Comparison of ENCODE assay signal across 13 cellular contexts in the genomic region with DNA sequence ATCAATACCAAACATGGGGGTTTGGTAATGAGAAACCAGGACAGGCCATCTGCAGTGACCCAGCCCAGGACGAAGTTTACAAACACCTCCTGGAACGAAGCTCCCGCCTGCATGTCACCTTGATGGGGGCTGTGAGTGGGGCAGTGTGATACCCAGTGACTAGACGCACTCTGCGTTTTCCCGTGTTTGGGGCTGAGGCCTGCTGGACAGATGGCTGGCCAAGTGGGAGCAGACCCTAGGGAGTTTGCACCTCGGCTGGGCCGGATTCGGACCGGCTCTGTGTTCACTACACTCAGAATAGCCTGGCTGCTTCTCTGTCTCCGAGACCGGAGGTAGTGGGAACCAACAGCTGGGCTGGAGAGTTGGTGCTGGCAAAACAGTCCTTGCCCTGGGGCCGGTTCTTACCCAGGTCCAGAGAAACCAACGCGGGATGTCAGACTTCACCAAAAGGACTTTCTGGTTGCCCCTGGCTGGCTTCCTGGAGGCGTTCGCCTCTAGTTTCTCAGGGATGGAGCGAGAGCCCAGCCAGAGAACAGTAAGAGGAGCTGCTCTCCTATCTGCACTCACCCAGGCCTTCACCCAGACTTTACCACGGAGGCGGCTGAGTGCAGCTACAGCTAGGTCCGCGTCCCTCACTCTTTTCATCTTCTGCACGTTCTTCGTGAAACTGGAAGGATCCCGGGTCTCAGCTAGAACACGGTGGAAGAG. TPM values are rescaled to one million over a fixed set of nuclear protein-coding genes. Genes with fewer than 3 reads are reported as not detected.
DNase-seq lines count a peak whose midpoint lies in the region; ATAC-seq and TF ChIP-seq lines count a peak whose summit lies in the region.
"Had no signal": no experiment of that assay in that cellular context is flagged by ENCODE, and none has a peak within 500 bp of the region (broad histone marks: within the 10 kb centered on the region; RNA-seq: fewer than 3 reads in every experiment).

No MANE protein-coding gene starts in this region.

- TF ChIP-seq EP300 in SK-N-SH (IDR thresholded peaks at IDR 0.05; ENCODE audit: borderline replicate concordance in 1 of 2, low read depth in 1 of 2, low read length in 1 of 2): no peak

- no peaks in the 10 kb centered on the region for H3K9me2 ChIP-seq in GM23338 (ENCODE audit: insufficient read depth)
- no peaks in the 10 kb centered on the region for H3K9me2 ChIP-seq in SK-N-SH

- H3K36me3 Mint-ChIP-seq in GM23338 (ENCODE audit: low read depth): peaks cover 58% of the 10 kb centered on the region
- peaks cover 92% of the 10 kb centered on the region for H3K36me3 Mint-ChIP-seq in stimulated activated effector memory CD8-positive, alpha-beta T cell treated with anti-CD3 and anti-CD28 coated beads, Interleukin-12 subunit alpha, Interleukin-12 subunit beta, amount 100 ng/mL, for 72 hours

- H3K36me3 ChIP-seq in GM23338 (ENCODE audit: insufficient read depth) (peaks cover 10% of the 10 kb centered on the region; the same call in 1 of the 2 replicates), SK-N-SH (replicated peaks in 1 of 2; ENCODE audit: control insufficient read depth in 1 of 2, insufficient read depth in 2 of 2, low read length in 1 of 2) (peaks cover 13 to 32% of the 10 kb centered on the region in 2 experiments)

- H4K20me1 ChIP-seq in GM23338 (replicated peaks; ENCODE audit: insufficient read depth): peaks cover 3% of the 10 kb centered on the region; the same call in 1 of the 2 replicates
- H4K20me1 ChIP-seq in SK-N-SH (ENCODE audit: insufficient read depth): peaks cover 40% of the 10 kb centered on the region

- DNase-seq in GM23338 (ENCODE audit: low spot score) (no peak), SK-N-SH (peak; percentile 16), Right ventricle myocardium superior (no peak), LoVo (ENCODE audit: low spot score) (no peak), OCI-M2 (lab: John Stamatoyannopoulos, UW; ENCODE audit: unreplicated experiment) (no peak)
- DNase-seq in stimulated activated effector memory CD8-positive, alpha-beta T cell treated with anti-CD3 and anti-CD28 coated beads, Interleukin-12 subunit alpha, Interleukin-12 subunit beta, amount 100 ng/mL, for 72 hours (ENCODE audit: low spot score in 2 of 2): no peak
- DNase-seq: activated CD4-positive, alpha-beta T cell treated with anti-CD3 and anti-CD28 coated beads for 1 hour; effector CD4-positive, alpha-beta T cell had no signal

- H3K27me3 ChIP-seq in GM23338 (ENCODE audit: insufficient read depth) (no peaks in the 10 kb centered on the region), SK-N-SH (ENCODE audit: insufficient read depth) (no peaks in the 10 kb centered on the region)

- H3K4me3 ChIP-seq in GM23338 (no peak overlapping the region), SK-N-SH (ENCODE audit: low read depth in 2 of 2, low read length in 1 of 2) (no peak overlapping the region)

- intact Hi-C loops in Right ventricle myocardium superior (cut with DNase I): no loop called here

- peaks cover 39% of the 10 kb centered on the region for H3K27me3 Mint-ChIP-seq in GM23338 (ENCODE audit: insufficient read depth, low read depth, poor library complexity)
- H3K27me3 Mint-ChIP-seq: stimulated activated naive CD8-positive, alpha-beta T cell treated with anti-CD3 and anti-CD28 coated beads, Interleukin-15, Interleukin-2, amounts not matched to agents 100 ng/mL and 50 ng/mL, for 24 hours had no signal

- ATAC-seq in GM23338: no peak
- ATAC-seq in Right ventricle myocardium superior (ENCODE audit: poor library complexity): peak; percentile 6
- no peak for ATAC-seq in stimulated activated effector memory CD8-positive, alpha-beta T cell treated with anti-CD3 and anti-CD28 coated beads, Interleukin-12 subunit alpha, Interleukin-12 subunit beta, amount 100 ng/mL, for 72 hours
- ATAC-seq in HG02981 (IDR thresholded peaks at IDR 0.05; ENCODE audit: unreplicated experiment): no peak

- POLR2A ChIA-PET in SK-N-SH (lab: Yijun Ruan, JAX): no interaction called here

- TF ChIP-seq CTCF in GM23338 (conservative IDR thresholded peaks at IDR 0.05; ENCODE audit: low read depth in 2 of 2) (no peak), SK-N-SH (IDR thresholded peaks at IDR 0.05) (no peak)

- H3K4me2 ChIP-seq in GM23338 (no peak overlapping the region), SK-N-SH (peak overlapping the region; percentile 65; the same call in 1 of the 2 replicates)

- H3K27ac Mint-ChIP-seq in GM23338: peak overlapping the region; percentile 30; the same call in 1 of the 2 replicates
- peak overlapping the region; percentile 85 for H3K27ac Mint-ChIP-seq in stimulated activated effector memory CD8-positive, alpha-beta T cell treated with anti-CD3 and anti-CD28 coated beads, Interleukin-12 subunit alpha, Interleukin-12 subunit beta, amount 100 ng/mL, for 72 hours
- H3K27ac Mint-ChIP-seq: T-helper 1 cell treated with Interleukin-12 subunit alpha and Interleukin-12 subunit beta and Interleukin-4 antibody, amounts not matched to agents 30 μg/mL and 1 μg/mL, for 36 hours had no signal

- no peak overlapping the region for H2AFZ ChIP-seq in GM23338
- H2AFZ ChIP-seq in SK-N-SH (ENCODE audit: low read depth): no peak overlapping the region

- 87% methylated on average over 16 of the region's 26 CpGs for WGBS in SK-N-SH (ENCODE audit: low lambda C conversion rate)

- peaks cover 36% of the 10 kb centered on the region for H3F3A ChIP-seq in GM23338 (replicated peaks; ENCODE audit: low read depth)
- H3F3A ChIP-seq in SK-N-SH (replicated peaks; ENCODE audit: insufficient read depth): peaks cover 59% of the 10 kb centered on the region

- H3K9me3 ChIP-seq in SK-N-SH: no peaks in the 10 kb centered on the region

- peaks cover 52% of the 10 kb centered on the region for H3K4me1 Mint-ChIP-seq in GM23338
- peaks cover 42% of the 10 kb centered on the region for H3K4me1 Mint-ChIP-seq in stimulated activated effector memory CD8-positive, alpha-beta T cell treated with anti-CD3 and anti-CD28 coated beads, Interleukin-12 subunit alpha, Interleukin-12 subunit beta, amount 100 ng/mL, for 72 hours

- CTCF ChIA-PET in SK-N-SH (lab: Yijun Ruan, JAX): interaction anchor here (1.1 kb wide), 1 partner anchor 32 kb away, joined by 4 read pairs; no protein-coding TSS in a partner anchor

- no peak for TF ChIP-seq RAD21 in SK-N-SH (IDR thresholded peaks at IDR 0.05; ENCODE audit: low read length)

- no peak overlapping the region for H3K9ac ChIP-seq in SK-N-SH

- peaks cover 3% of the 10 kb centered on the region; the same call in 1 of the 3 replicates for H3K9me3 Mint-ChIP-seq in GM23338
- H3K9me3 Mint-ChIP-seq in stimulated activated effector memory CD8-positive, alpha-beta T cell treated with anti-CD3 and anti-CD28 coated beads, Interleukin-12 subunit alpha, Interleukin-12 subunit beta, amount 100 ng/mL, for 72 hours: no peaks in the 10 kb centered on the region
- H3K9me3 Mint-ChIP-seq: stimulated activated naive CD8-positive, alpha-beta T cell treated with anti-CD3 and anti-CD28 coated beads, Interleukin-15, Interleukin-2, amounts not matched to agents 100 ng/mL and 50 ng/mL, for 24 hours; T-helper 1 cell treated with Interleukin-12 subunit alpha and Interleukin-12 subunit beta and Interleukin-4 antibody, amounts not matched to agents 30 μg/mL and 1 μg/mL, for 36 hours had no signal

- H3K27ac ChIP-seq in GM23338 (ENCODE audit: low read depth) (peak overlapping the region; percentile 84), SK-N-SH (ENCODE audit: low read depth in 2 of 2, low read length in 1 of 2) (peak overlapping the region; percentile 12 to 82; a peak in 2 of 4 replicates)

- peaks cover 20% of the 10 kb centered on the region for H3K79me2 ChIP-seq in GM23338 (replicated peaks; ENCODE audit: insufficient read depth)
- H3K79me2 ChIP-seq in SK-N-SH (ENCODE audit: insufficient read depth): peaks cover 32% of the 10 kb centered on the region; the same call in 1 of the 2 replicates

- no peak overlapping the region for H3K4me3 Mint-ChIP-seq in GM23338
- no peak overlapping the region for H3K4me3 Mint-ChIP-seq in stimulated activated effector memory CD8-positive, alpha-beta T cell treated with anti-CD3 and anti-CD28 coated beads, Interleukin-12 subunit alpha, Interleukin-12 subunit beta, amount 100 ng/mL, for 72 hours
- H3K4me3 Mint-ChIP-seq: stimulated activated naive CD8-positive, alpha-beta T cell treated with anti-CD3 and anti-CD28 coated beads, Interleukin-15, Interleukin-2, amounts not matched to agents 100 ng/mL and 50 ng/mL, for 24 hours; T-helper 1 cell treated with Interleukin-12 subunit alpha and Interleukin-12 subunit beta and Interleukin-4 antibody, amounts not matched to agents 30 μg/mL and 1 μg/mL, for 36 hours had no signal

- H3K4me1 ChIP-seq in GM23338 (ENCODE audit: insufficient read depth) (peaks cover 26% of the 10 kb centered on the region), SK-N-SH (ENCODE audit: control insufficient read depth in 1 of 2, insufficient read depth in 2 of 2, low read depth in 1 of 2, low read length in 1 of 2) (peaks cover 13 to 21% of the 10 kb centered on the region in 2 experiments; a peak in 3 of 4 replicates)

TF ChIP-seq in SK-N-SH, 30 proteins besides CTCF, POLR2A, EP300 and RAD21 (continues in another document):
- TF ChIP-seq POLR2AphosphoS5 (IDR thresholded peaks at IDR 0.05; ENCODE audit: low read depth, low read length): 0 out of 2 replicates have a peak, but pooled peaks have one; percentile 6

RNA-seq across cellular contexts. Expression of a gene that starts 20.4 kb away (rescaled TPM):
- 286 and 301 TPM in 2 replicates for total RNA-seq in GM23338 (2014; rRNA removed; shearing (Covaris generic))
- polyA plus RNA-seq in GM23338 (2016; fragmentation: Nextera tagmentation; extraction: Ambion mirVana) (324 and 339 TPM in 2 replicates), SK-N-SH (2012; rRNA removed) (60.6 and 93.6 TPM in 2 replicates)
- polyA plus RNA-seq in SK-N-SH (2012; cell fraction: cytosol; rRNA removed): 41.7 and 53.3 TPM in 2 replicates
- 56.6 and 82.5 TPM in 2 replicates for polyA plus RNA-seq in SK-N-SH (2012; cell fraction: nucleus; rRNA removed)
- 26.0 TPM for total RNA-seq in Right ventricle myocardium superior

RNA-seq across cellular contexts. Expression of a gene that starts 33.8 kb away (rescaled TPM):
- not detected in 2 replicates for total RNA-seq in GM23338 (2014; rRNA removed; shearing (Covaris generic))
- not detected in 2 replicates for polyA plus RNA-seq in GM23338 (2016; fragmentation: Nextera tagmentation; extraction: Ambion mirVana)
- not detected in 2 replicates for polyA plus RNA-seq in SK-N-SH (2012; rRNA removed)
- polyA plus RNA-seq in SK-N-SH (2012; cell fraction: cytosol; rRNA removed): not detected in 2 replicates
- polyA plus RNA-seq in SK-N-SH (2012; cell fraction: nucleus; rRNA removed): not detected in 2 replicates
- total RNA-seq in Right ventricle myocardium superior: not detected
- total RNA-seq: aorta, M059J had no signal
- polyA plus RNA-seq: aorta had no signal

RNA-seq across cellular contexts. Expression of a gene that starts 50.7 kb away (rescaled TPM):
- total RNA-seq in GM23338 (2014; rRNA removed; shearing (Covaris generic)): 38.2 and 45.1 TPM in 2 replicates
- polyA plus RNA-seq in GM23338 (2016; fragmentation: Nextera tagmentation; extraction: Ambion mirVana) (60.4 and 64.0 TPM in 2 replicates), SK-N-SH (2012; rRNA removed) (24.3 and 27.6 TPM in 2 replicates)
- 23.4 and 28.8 TPM in 2 replicates for polyA plus RNA-seq in SK-N-SH (2012; cell fraction: cytosol; rRNA removed)
- 47.6 and 49.7 TPM in 2 replicates for polyA plus RNA-seq in SK-N-SH (2012; cell fraction: nucleus; rRNA removed)
- total RNA-seq in Right ventricle myocardium superior: 14.9 TPM

RNA-seq across cellular contexts. Expression of a gene that starts 50.9 kb away (rescaled TPM):
- total RNA-seq in GM23338 (2014; rRNA removed; shearing (Covaris generic)): 8.3 and 11.2 TPM in 2 replicates
- polyA plus RNA-seq in GM23338 (2016; fragmentation: Nextera tagmentation; extraction: Ambion mirVana): 11.7 and 14.8 TPM in 2 replicates
- polyA plus RNA-seq in SK-N-SH (2012; rRNA removed): 13.2 and 18.2 TPM in 2 replicates
- 16.1 and 16.8 TPM in 2 replicates for polyA plus RNA-seq in SK-N-SH (2012; cell fraction: cytosol; rRNA removed)
- 15.9 and 16.9 TPM in 2 replicates for polyA plus RNA-seq in SK-N-SH (2012; cell fraction: nucleus; rRNA removed)
- total RNA-seq in Right ventricle myocardium superior: 12.7 TPM

Comparison
In these comparisons a context has a peak if more than half of its experiments do, and no peak if none do; other contexts are left out.
1. RNA of a gene that starts 20.4 kb away (total RNA-seq): 286 to 301 TPM in GM23338; 26.0 TPM in Right ventricle myocardium superior (single experiment); every median in the first group is over 10 times any median in the second.